Comparison of ENCODE assay signal across 23 cellular contexts in genomic region chr7:14673202-14673601, GRCh38.
"Had no signal": no experiment of that assay in that cellular context is flagged by ENCODE, and none has a peak within 500 bp of the region (broad histone marks: within the 10 kb centered on the region; RNA-seq: fewer than 3 reads in every experiment).

No MANE protein-coding gene starts in this region.

- H3K4me1 ChIP-seq: left ventricle myocardium inferior, neural progenitor cell, right atrium auricular region, right lobe of liver, transverse colon, upper lobe of left lung, vagina had no signal

- H3K27ac ChIP-seq: left ventricle myocardium inferior, neural progenitor cell, neutrophil, ovary, right atrium auricular region, right lobe of liver, transverse colon, upper lobe of left lung, vagina had no signal

- H3K4me3 ChIP-seq: left ventricle myocardium inferior, lung, neural progenitor cell, ovary, right atrium auricular region, right lobe of liver, smooth muscle cell, transverse colon, upper lobe of left lung, vagina had no signal

- H3K36me3 ChIP-seq: left ventricle myocardium inferior, neural progenitor cell, neutrophil, ovary, right atrium auricular region, right lobe of liver, transverse colon, upper lobe of left lung, vagina had no signal

- H3K9me3 ChIP-seq: left ventricle myocardium inferior, neutrophil, ovary, right atrium auricular region, right lobe of liver, transverse colon, upper lobe of left lung, vagina had no signal

- DNase-seq: islet precursor cell; left ventricle myocardium inferior; mesendoderm; naive B cell; natural killer cell; nephron progenitor cell; ovary; right lobe of liver; stimulated activated CD4-positive, alpha-beta T cell treated with anti-CD3 and anti-CD28 coated beads, Interleukin-1b, Interleukin-23, amount 100 ng/mL, for 48 hours; stimulated activated CD4-positive, alpha-beta T cell treated with anti-CD3 and anti-CD28 coated beads, Interleukin-2, amount 100 ng/mL, for 48 hours; stimulated activated CD4-positive, alpha-beta T cell treated with anti-CD3 and anti-CD28 coated beads, Interleukin-4, amount 100 ng/mL, for 4 hours; stimulated activated CD8-positive, alpha-beta memory T cell treated with anti-CD3 and anti-CD28 coated beads, Interleukin-4, amount 100 ng/mL, for 48 hours; stimulated activated naive CD4-positive, alpha-beta T cell treated with Interleukin-2 at 50 U/mL for 16 hours; stimulated activated naive CD8-positive, alpha-beta T cell treated with anti-CD3 and anti-CD28 coated beads, Interleukin-15, amount 100 ng/mL, for 72 hours; substantia nigra; transverse colon; upper lobe of left lung had no signal
